ENCODE assay signal across 1 cellular context in genomic region chr11:126088999-126089398, GRCh38.
A peak's percentile ranks its signal among the peaks of the same experiment; 100 is the strongest.
TF ChIP-seq lines count a peak whose summit lies in the region.

No MANE protein-coding gene starts in this region.

TF ChIP-seq in HepG2, 621 proteins besides CTCF, POLR2A, EP300 and RAD21 (continued from another document and continues in another):
- TF ChIP-seq ZBTB40 (IDR thresholded peaks at IDR 0.05) (no peak), ZBTB40 (CRISPR knock-in tag; IDR thresholded peaks at IDR 0.05) (0 out of 2 replicates have a peak, but pooled peaks have one; percentile 17), NFIC (IDR thresholded peaks at IDR 0.05; ENCODE audit: low read length) (peak; percentile 55; the same call in 1 of the 2 replicates), ZBTB20 (CRISPR knock-in tag; IDR thresholded peaks at IDR 0.05; ENCODE audit: borderline replicate concordance, low read depth) (0 out of 2 replicates have a peak, but pooled peaks have one; percentile 35), KLF16 (CRISPR knock-in tag; IDR thresholded peaks at IDR 0.05) (0 out of 4 replicates have a peak, but pooled peaks of 1 of the 2 experiments have one; percentile 58), MAZ (IDR thresholded peaks at IDR 0.05; ENCODE audit: borderline replicate concordance, low read depth, low read length) (no peak), MAZ (CRISPR knock-in tag; IDR thresholded peaks at IDR 0.05; ENCODE audit: low read depth) (0 out of 2 replicates have a peak, but pooled peaks have one; percentile 40), NKX3-1 (CRISPR knock-in tag; IDR thresholded peaks at IDR 0.05) (0 out of 2 replicates have a peak, but pooled peaks have one; percentile 59), HES4 (CRISPR knock-in tag; IDR thresholded peaks at IDR 0.05; ENCODE audit: borderline replicate concordance) (no peak), MXD3 (CRISPR knock-in tag; IDR thresholded peaks at IDR 0.05) (no peak), ZNF564 (CRISPR knock-in tag; IDR thresholded peaks at IDR 0.05) (no peak), MAX (IDR thresholded peaks at IDR 0.05) (0 out of 2 replicates have a peak, but pooled peaks have one; percentile 24), SKIL (CRISPR knock-in tag; IDR thresholded peaks at IDR 0.05; ENCODE audit: borderline replicate concordance) (peak; percentile 71; the same call in 1 of the 2 replicates), XBP1 (CRISPR knock-in tag; IDR thresholded peaks at IDR 0.05) (peak; percentile 69; the same call in 1 of the 2 replicates), ZBTB10 (CRISPR knock-in tag; IDR thresholded peaks at IDR 0.05; ENCODE audit: borderline replicate concordance) (0 out of 2 replicates have a peak, but pooled peaks have one; percentile 36), NFATC3 (CRISPR knock-in tag; IDR thresholded peaks at IDR 0.05) (no peak), MEF2D (CRISPR knock-in tag; IDR thresholded peaks at IDR 0.05) (peak; percentile 54; the same call in 1 of the 2 replicates), NR1H2 (CRISPR knock-in tag; IDR thresholded peaks at IDR 0.05; ENCODE audit: borderline replicate concordance, low read depth) (no peak), TFAP4 (IDR thresholded peaks at IDR 0.05; ENCODE audit: borderline replicate concordance, low read depth) (peak; percentile 47; the same call in 1 of the 2 replicates), HMG20A (CRISPR knock-in tag; IDR thresholded peaks at IDR 0.05; ENCODE audit: borderline replicate concordance) (peak; percentile 74; the same call in 1 of the 2 replicates), LCORL (IDR thresholded peaks at IDR 0.05) (peak; percentile 58; the same call in 1 of the 2 replicates), LCORL (CRISPR knock-in tag; IDR thresholded peaks at IDR 0.05) (peak; percentile 90), MED1 (CRISPR knock-in tag; IDR thresholded peaks at IDR 0.05) (peak; percentile 91), HIVEP1 (CRISPR knock-in tag; IDR thresholded peaks at IDR 0.05) (no peak), FOXA1 (IDR thresholded peaks at IDR 0.05) (no peak), FOXA1 (CRISPR knock-in tag; IDR thresholded peaks at IDR 0.05) (peak; percentile 65), NCOA2 (CRISPR knock-in tag; IDR thresholded peaks at IDR 0.05) (peak; percentile 81), ISL2 (CRISPR knock-in tag; IDR thresholded peaks at IDR 0.05) (peak; percentile 79), KAT8 (CRISPR knock-in tag; IDR thresholded peaks at IDR 0.05) (peak; percentile 59; the same call in 1 of the 2 replicates), MED13 (CRISPR knock-in tag; IDR thresholded peaks at IDR 0.05) (0 out of 2 replicates have a peak, but pooled peaks have one; percentile 55), RXRA (CRISPR knock-in tag; IDR thresholded peaks at IDR 0.05) (peak; percentile 54; the same call in 1 of the 2 replicates), REPIN1 (CRISPR knock-in tag; IDR thresholded peaks at IDR 0.05; ENCODE audit: borderline replicate concordance, low read depth) (0 out of 2 replicates have a peak, but pooled peaks have one; percentile 60), PPARG (CRISPR knock-in tag; conservative IDR thresholded peaks at IDR 0.05) (peak; percentile 47; the same call in 1 of the 2 replicates), AHDC1 (CRISPR knock-in tag; IDR thresholded peaks at IDR 0.05; ENCODE audit: borderline replicate concordance) (peak; percentile 79; the same call in 1 of the 2 replicates), ZEB1 (IDR thresholded peaks at IDR 0.05; ENCODE audit: insufficient replicate concordance, low read depth) (peak; percentile 62), FOXJ3 (CRISPR knock-in tag; IDR thresholded peaks at IDR 0.05; ENCODE audit: borderline replicate concordance) (peak; percentile 71; the same call in 1 of the 2 replicates)
